11 cellular contexts compared by ENCODE assay signal in genomic region chr17:4786516-4786915, GRCh38. TPM values are rescaled to one million over a fixed set of nuclear protein-coding genes. Genes with fewer than 3 reads are reported as not detected.
DNase-seq lines count a peak whose midpoint lies in the region; ATAC-seq and TF ChIP-seq lines count a peak whose summit lies in the region.
"Had no signal": no experiment of that assay in that cellular context is flagged by ENCODE, and none has a peak within 500 bp of the region (broad histone marks: within the 10 kb centered on the region; RNA-seq: fewer than 3 reads in every experiment).

No MANE protein-coding gene starts in this region.

- peaks cover 3% of the 10 kb centered on the region for H3K36me3 Mint-ChIP-seq in endothelial cell (ENCODE audit: low read depth, unreplicated experiment)

- H3K4me1 Mint-ChIP-seq in endothelial cell (ENCODE audit: unreplicated experiment): peaks cover 8% of the 10 kb centered on the region

- H3K4me2 ChIP-seq in PC-3 (ENCODE audit: low read length): peak overlapping the region; percentile 83

- H3K79me2 ChIP-seq in ACC112 (ENCODE audit: control insufficient read depth, insufficient read depth, low read length, unreplicated experiment) (peaks cover 7% of the 10 kb centered on the region), PC-3 (ENCODE audit: low read length) (peaks cover 8% of the 10 kb centered on the region)

- peak overlapping the region; percentile 48 for H3K4me3 ChIP-seq in ACC112 (ENCODE audit: low read depth, low read length)
- peak overlapping the region; percentile 39 for H3K4me3 ChIP-seq in PC-3 (ENCODE audit: low read length)
- peak overlapping the region; percentile 25 for H3K4me3 ChIP-seq in fibroblast of villous mesenchyme (ENCODE audit: low read depth, low read length)
- H3K4me3 ChIP-seq in psoas muscle: peak overlapping the region; percentile 52

- POLR2A ChIA-PET in PC-3 (lab: Charles Lee; ENCODE audit: unreplicated experiment): interaction anchor here (0.6 kb wide), 1 partner anchor 77 kb away, joined by 3 read pairs; no protein-coding TSS in a partner anchor

- no peaks in the 10 kb centered on the region for H3F3A ChIP-seq in PC-3 (ENCODE audit: low read length, unreplicated experiment)

- no TSS peak for BruUV-seq in PC-3 (replicated peaks; lab: Mats Ljungman, UMichigan)

- H2AFZ ChIP-seq in ACC112 (ENCODE audit: low read length, unreplicated experiment): peak overlapping the region; percentile 44
- peak overlapping the region; percentile 55 for H2AFZ ChIP-seq in PC-3 (ENCODE audit: low read length)

- H3K4me1 ChIP-seq in ACC112 (ENCODE audit: control insufficient read depth, insufficient read depth, low read length, unreplicated experiment): peaks cover 36% of the 10 kb centered on the region
- peaks cover 16% of the 10 kb centered on the region for H3K4me1 ChIP-seq in PC-3 (ENCODE audit: insufficient read depth, low read length)
- H3K4me1 ChIP-seq in psoas muscle: peaks cover 26% of the 10 kb centered on the region

- no peaks in the 10 kb centered on the region for H3K36me3 ChIP-seq in ACC112 (ENCODE audit: insufficient read depth, low read length)
- H3K36me3 ChIP-seq in PC-3 (ENCODE audit: low read depth, low read length): no peaks in the 10 kb centered on the region
- no peaks in the 10 kb centered on the region for H3K36me3 ChIP-seq in psoas muscle (ENCODE audit: insufficient read depth in 1 of 2, low read depth in 1 of 2)
- H3K36me3 ChIP-seq: gastroesophageal sphincter had no signal

- no peak overlapping the region for H3K27ac Mint-ChIP-seq in endothelial cell (ENCODE audit: unreplicated experiment)

- H3K9me3 ChIP-seq in PC-3 (ENCODE audit: low read length): no peaks in the 10 kb centered on the region
- no peaks in the 10 kb centered on the region for H3K9me3 ChIP-seq in psoas muscle
- H3K9me3 ChIP-seq: gastroesophageal sphincter had no signal

- CTCF ChIA-PET in PC-3 (lab: Charles Lee): no interaction called here

- no peak overlapping the region for H3K4me3 Mint-ChIP-seq in endothelial cell (ENCODE audit: unreplicated experiment)

- 7 to 10% (median 8%) methylated on average over 6 of the region's 6 CpGs for WGBS in psoas muscle, 3 donors

- TF ChIP-seq CTCF in PC-3 (conservative IDR thresholded peaks at IDR 0.05; ENCODE audit: low read depth, low read length): no peak
- TF ChIP-seq CTCF in fibroblast of villous mesenchyme (IDR thresholded peaks at IDR 0.05; ENCODE audit: insufficient read depth, low read depth, low read length): no peak
- TF ChIP-seq CTCF in psoas muscle (IDR thresholded peaks at IDR 0.05): no peak
- TF ChIP-seq CTCF in endothelial cell (IDR thresholded peaks at IDR 0.05; ENCODE audit: unreplicated experiment): no peak

- DNase-seq in PC-3 (no peak), fibroblast of villous mesenchyme (ENCODE audit: low read depth) (no peak), psoas muscle (no peak), endothelial cell (ENCODE audit: low spot score) (no peak), NCI-H2107 treated with DMSO at 0.1 percent for 48 hours (lab: John Stamatoyannopoulos, UW; ENCODE audit: unreplicated experiment) (no peak)
- DNase-seq: activated naive CD4-positive, alpha-beta T cell treated with Interleukin-2 at 50 U/mL for 16 hours had no signal

- intact Hi-C loops in PC-3 (cut with micrococcal nuclease) (loop anchor here (2.0 kb wide), 1 partner anchor 56 kb away; the partner anchor contains the start of gene MED11), psoas muscle (cut with DNase I) (loop anchor here (2.0 kb wide), 3 partner anchors 54 to 102 kb away; no protein-coding TSS in a partner anchor)

- peaks cover 11% of the 10 kb centered on the region for H3K27me3 Mint-ChIP-seq in endothelial cell (ENCODE audit: unreplicated experiment)

- no peaks in the 10 kb centered on the region for H3K9me3 Mint-ChIP-seq in endothelial cell (ENCODE audit: unreplicated experiment)

- H3K27ac ChIP-seq in ACC112 (ENCODE audit: low read depth, low read length): no peak overlapping the region
- no peak overlapping the region for H3K27ac ChIP-seq in PC-3 (ENCODE audit: low read length)
- H3K27ac ChIP-seq in psoas muscle: no peak overlapping the region

- no peaks in the 10 kb centered on the region for H4K20me1 ChIP-seq in PC-3 (ENCODE audit: low read length)

- H3K27me3 ChIP-seq in ACC112 (ENCODE audit: insufficient read depth, low read length) (peaks cover 11% of the 10 kb centered on the region), PC-3 (ENCODE audit: low read length) (no peaks in the 10 kb centered on the region), psoas muscle (ENCODE audit: insufficient read depth in 3 of 3, low read length in 2 of 3) (peaks cover 0 to 47% (median 12%) of the 10 kb centered on the region in 3 donors)

- ATAC-seq in PC-3 (no peak), psoas muscle (no peak), GM19455 (IDR thresholded peaks at IDR 0.05; ENCODE audit: unreplicated experiment) (no peak), HG03159 (IDR thresholded peaks at IDR 0.05; ENCODE audit: unreplicated experiment) (no peak)
- ATAC-seq: gastroesophageal sphincter had no signal

- no peaks in the 10 kb centered on the region for H3K9me2 ChIP-seq in PC-3 (replicated peaks; ENCODE audit: low read length)

- H3K9ac ChIP-seq in PC-3 (ENCODE audit: low read length): no peak overlapping the region

RNA-seq across cellular contexts. Expression of gene VMO1, which starts 0.4 kb away (rescaled TPM):
- 1.2 and 3.1 TPM in 2 replicates for total RNA-seq in PC-3 (2014; rRNA removed)
- total RNA-seq in fibroblast of villous mesenchyme: 0.64 TPM in 1 of 2 replicates, not detected in the other
- total RNA-seq in psoas muscle: under 1 TPM; 0.42 to 0.84 (median 0.64) TPM
- 1 to 10 TPM in 2 of 3 donors, under 1 TPM in 1; 0.84 to 3.1 (median 1.8) TPM for polyA plus RNA-seq in psoas muscle
- 2.9 TPM for total RNA-seq in endothelial cell (ENCODE audit: unreplicated experiment)

RNA-seq across cellular contexts. Expression of gene GLTPD2, which starts 2.2 kb away (rescaled TPM):
- 0.98 TPM in 1 of 2 replicates, not detected in the other for total RNA-seq in PC-3 (2014; rRNA removed)
- not detected in 2 replicates for total RNA-seq in fibroblast of villous mesenchyme
- not detected for total RNA-seq in psoas muscle
- not detected for polyA plus RNA-seq in psoas muscle
- total RNA-seq in endothelial cell (ENCODE audit: unreplicated experiment): not detected
- total RNA-seq: gastroesophageal sphincter, ureter had no signal

RNA-seq across cellular contexts. Expression of gene PSMB6, which starts 9.4 kb away (rescaled TPM):
- total RNA-seq in PC-3 (2014; rRNA removed) (281 and 405 TPM in 2 replicates), fibroblast of villous mesenchyme (149 and 157 TPM in 2 replicates), psoas muscle (100 to 1,000 TPM; 160 to 254 (median 234) TPM), endothelial cell (ENCODE audit: unreplicated experiment) (185 TPM)
- polyA plus RNA-seq in psoas muscle: 100 to 1,000 TPM; 416 to 561 (median 427) TPM

RNA-seq across cellular contexts. Expression of gene TM4SF5, which starts 14.8 kb away (rescaled TPM):
- not detected in 2 replicates for total RNA-seq in PC-3 (2014; rRNA removed)
- not detected in 2 replicates for total RNA-seq in fibroblast of villous mesenchyme
- not detected for total RNA-seq in psoas muscle
- polyA plus RNA-seq in psoas muscle: under 1 TPM in 1 of 3 donors, not detected in 2; 0.34 TPM
- not detected for total RNA-seq in endothelial cell (ENCODE audit: unreplicated experiment)
- total RNA-seq: gastroesophageal sphincter, ureter had no signal
